In genomic region chr22:26450453-26451185, GRCh38 we compare ENCODE assay signal across 18 cellular contexts.
"Had no signal": no experiment of that assay in that cellular context is flagged by ENCODE, and none has a peak within 500 bp of the region (broad histone marks: within the 10 kb centered on the region; RNA-seq: fewer than 3 reads in every experiment).

No MANE protein-coding gene starts in this region.

- H3K4me1 Mint-ChIP-seq: activated naive CD4-positive, alpha-beta T cell treated with anti-CD3 and anti-CD28 coated beads, Interleukin-2, amount 50 U/mL, for 24 hours; mesothelial cell of epicardium had no signal

- DNase-seq: activated CD4-positive, alpha-beta T cell treated with anti-CD3 and anti-CD28 coated beads, Interleukin-2, amount 50 U/mL, for 1 hour; activated CD8-positive, alpha-beta memory T cell treated with anti-CD3 and anti-CD28 coated beads, Interleukin-2, amount 50 U/mL, for 4 hours; activated effector memory CD4-positive, alpha-beta T cell treated with anti-CD3 and anti-CD28 coated beads, Interleukin-2, amount 50 U/mL, for 16 hours; activated T-cell treated with anti-CD3 and anti-CD28 coated beads, Interleukin-2, amount 50 U/mL, for 72 hours; amniotic stem cell; dorsolateral prefrontal cortex; foreskin keratinocyte; hypothalamus; lower lobe of right lung; spleen; stimulated activated naive CD4-positive, alpha-beta T cell; T1000; upper lobe of right lung had no signal

- H3K27me3 Mint-ChIP-seq: activated naive CD4-positive, alpha-beta T cell treated with anti-CD3 and anti-CD28 coated beads, Interleukin-2, amount 50 U/mL, for 24 hours; natural killer cell treated with Interleukin-12 subunit alpha and Interleukin-12 subunit beta and Interleukin-15 and Interleukin-18, amount 100 ng/mL, for 72 hours had no signal

- H3K36me3 Mint-ChIP-seq: natural killer cell treated with Interleukin-12 subunit alpha and Interleukin-12 subunit beta and Interleukin-15 and Interleukin-18, amount 100 ng/mL, for 72 hours had no signal

- H3K4me3 Mint-ChIP-seq: activated naive CD4-positive, alpha-beta T cell treated with anti-CD3 and anti-CD28 coated beads, Interleukin-2, amount 50 U/mL, for 24 hours; activated T-cell treated with anti-CD3 and anti-CD28 coated beads, Interleukin-2, amount 50 U/mL, for 72 hours; mesothelial cell of epicardium; natural killer cell treated with Interleukin-12 subunit alpha and Interleukin-12 subunit beta and Interleukin-15 and Interleukin-18, amount 100 ng/mL, for 72 hours had no signal

- H3K9me3 Mint-ChIP-seq: activated naive CD4-positive, alpha-beta T cell treated with anti-CD3 and anti-CD28 coated beads, Interleukin-2, amount 50 U/mL, for 24 hours; activated T-cell treated with anti-CD3 and anti-CD28 coated beads, Interleukin-2, amount 50 U/mL, for 72 hours; mesothelial cell of epicardium; natural killer cell treated with Interleukin-12 subunit alpha and Interleukin-12 subunit beta and Interleukin-15 and Interleukin-18, amount 100 ng/mL, for 72 hours had no signal

- H3K27ac Mint-ChIP-seq: activated naive CD4-positive, alpha-beta T cell treated with anti-CD3 and anti-CD28 coated beads, Interleukin-2, amount 50 U/mL, for 24 hours; activated T-cell treated with anti-CD3 and anti-CD28 coated beads, Interleukin-2, amount 50 U/mL, for 72 hours; mesothelial cell of epicardium; natural killer cell treated with Interleukin-12 subunit alpha and Interleukin-12 subunit beta and Interleukin-15 and Interleukin-18, amount 100 ng/mL, for 72 hours had no signal

- ATAC-seq: activated CD4-positive, CD25-positive, alpha-beta regulatory T cell treated with anti-CD3 and anti-CD28 coated beads, Interleukin-2, amount 50 U/mL, for 24 hours; activated T-cell treated with anti-CD3 and anti-CD28 coated beads, Interleukin-2, amount 50 U/mL, for 72 hours; foreskin keratinocyte; lower lobe of right lung; natural killer cell treated with Interleukin-12 subunit alpha and Interleukin-12 subunit beta and Interleukin-15 and Interleukin-18, amount 100 ng/mL, for 72 hours; sciatic nerve; upper lobe of right lung had no signal
